8 cellular contexts compared by ENCODE assay signal in the genomic region with DNA sequence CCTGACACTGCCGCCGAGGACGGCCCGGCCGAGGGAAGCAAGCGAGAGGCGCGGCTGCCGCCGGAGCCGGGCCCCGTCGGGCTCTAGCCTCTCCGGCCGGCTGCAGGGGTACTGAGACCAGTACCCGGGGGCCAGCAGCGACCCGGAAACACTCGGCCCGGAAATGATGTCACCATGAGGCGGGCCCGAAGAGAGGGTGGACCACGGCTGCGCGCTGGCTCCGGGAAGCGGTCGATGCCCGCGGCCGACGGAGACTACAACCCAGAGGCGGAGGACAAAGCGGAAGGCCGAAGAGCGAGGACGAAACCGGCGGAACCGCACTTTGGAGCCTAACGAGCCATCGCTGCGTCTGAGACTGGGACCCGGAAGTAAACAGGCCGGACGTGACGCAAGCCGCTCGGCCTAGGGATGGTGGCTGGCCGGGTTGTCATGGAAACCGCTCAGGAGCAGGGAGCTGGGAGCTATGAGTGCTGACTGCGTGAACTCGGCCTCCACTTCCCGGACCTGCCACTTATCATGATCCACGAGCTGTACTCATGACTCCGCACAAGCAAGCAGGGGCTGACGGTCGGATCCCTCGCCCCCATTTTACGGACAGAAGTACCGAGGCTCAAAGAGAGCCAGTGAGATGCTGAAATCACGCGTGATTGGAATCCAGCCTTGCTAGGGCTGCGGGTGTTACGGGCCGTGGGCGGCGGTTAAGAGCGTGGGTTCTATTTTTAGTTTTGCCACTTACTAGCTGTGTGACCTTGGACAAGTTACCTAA. TPM values are rescaled to one million over a fixed set of nuclear protein-coding genes. Genes with fewer than 3 reads are reported as not detected.
A peak's percentile ranks its signal among the peaks of the same experiment; 100 is the strongest.
DNase-seq lines count a peak whose midpoint lies in the region; ATAC-seq and TF ChIP-seq lines count a peak whose summit lies in the region.

A gene with protein sequence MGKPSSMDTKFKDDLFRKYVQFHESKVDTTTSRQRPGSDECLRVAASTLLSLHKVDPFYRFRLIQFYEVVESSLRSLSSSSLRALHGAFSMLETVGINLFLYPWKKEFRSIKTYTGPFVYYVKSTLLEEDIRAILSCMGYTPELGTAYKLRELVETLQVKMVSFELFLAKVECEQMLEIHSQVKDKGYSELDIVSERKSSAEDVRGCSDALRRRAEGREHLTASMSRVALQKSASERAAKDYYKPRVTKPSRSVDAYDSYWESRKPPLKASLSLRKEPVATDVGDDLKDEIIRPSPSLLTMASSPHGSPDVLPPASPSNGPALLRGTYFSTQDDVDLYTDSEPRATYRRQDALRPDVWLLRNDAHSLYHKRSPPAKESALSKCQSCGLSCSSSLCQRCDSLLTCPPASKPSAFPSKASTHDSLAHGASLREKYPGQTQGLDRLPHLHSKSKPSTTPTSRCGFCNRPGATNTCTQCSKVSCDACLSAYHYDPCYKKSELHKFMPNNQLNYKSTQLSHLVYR (minus strand): TSS at position 150 of the 766 bp plus-strand sequence. CDS start 7,039 bp downstream, outside the sequence.

- no peak for TF ChIP-seq EP300 in upper lobe of left lung (IDR thresholded peaks at IDR 0.05)

- TF ChIP-seq CTCF in GM12875 (IDR thresholded peaks at IDR 0.05; ENCODE audit: borderline replicate concordance, insufficient read depth, low read depth, low read length) (no peak), heart right ventricle (IDR thresholded peaks at IDR 0.05) (no peak), upper lobe of left lung (IDR thresholded peaks at IDR 0.05) (no peak)

- ATAC-seq in HG02759 (IDR thresholded peaks at IDR 0.05; ENCODE audit: unreplicated experiment) (peak; percentile 88), heart right ventricle (peak; percentile 92 to 98 (median 96)), upper lobe of left lung (ENCODE audit: low FRiP score in 2 of 2) (peak; percentile 93 to 97)

- H3K27ac ChIP-seq in heart right ventricle = peak within 1 kb of the TSS; percentile 96 to 99 (median 99)
- peak within 1 kb of the TSS; percentile 96 to 99 (median 98) for H3K27ac ChIP-seq in upper lobe of left lung

- H3K4me1 ChIP-seq in adipocyte (ENCODE audit: control insufficient read depth, insufficient read depth, low read length) (peaks cover 21% of the 10 kb centered on the region), heart right ventricle (peaks cover 4 to 53% (median 48%) of the 10 kb centered on the region in 9 donors), upper lobe of left lung (peaks cover 20 to 43% (median 35%) of the 10 kb centered on the region in 4 donors)

- H3K36me3 ChIP-seq in adipocyte (ENCODE audit: control insufficient read depth, insufficient read depth, low read length, severe bottlenecking) = no peaks in the 10 kb centered on the region
- peaks cover 0 to 4% (median 0%) of the 10 kb centered on the region in 9 donors for H3K36me3 ChIP-seq in heart right ventricle
- no peaks in the 10 kb centered on the region for H3K36me3 ChIP-seq in upper lobe of left lung

- intact Hi-C loops in heart right ventricle (cut with DNase I) = loop anchor here in 1 of 10 donors (10.0 kb wide), 1 partner anchor 301 kb away; no protein-coding TSS in a partner anchor
- intact Hi-C loops in posterior cingulate gyrus (cut with DNase I) = no loop called here

- peak in 3 of 4 donors; percentile 63 to 84 (median 81) for TF ChIP-seq POLR2A in upper lobe of left lung (IDR thresholded peaks at IDR 0.05)

- H3K9ac ChIP-seq in adipocyte (ENCODE audit: low read length) = peak within 1 kb of the TSS; percentile 100

- DNase-seq in NCI-H1417 (lab: John Stamatoyannopoulos, UW) (peak; percentile 89 to 98 (median 97)), SW480 (ENCODE audit: low spot score) (peak; percentile 97), adipocyte (ENCODE audit: low read depth) (peak; percentile 99), heart right ventricle (peak; percentile 95 to 97), posterior cingulate gyrus (peak; percentile 92 to 99 (median 94)), upper lobe of left lung (peak; percentile 95 to 98)

- WGBS in heart right ventricle, 2 donors = 0% methylated on average over 69 of the region's 69 CpGs
- WGBS in upper lobe of left lung, 2 donors = 0 to 1% methylated on average over 19 to 23 of the region's 69 CpGs

- H3K9me3 ChIP-seq in adipocyte (ENCODE audit: control insufficient read depth, low read length) = no peaks in the 10 kb centered on the region
- H3K9me3 ChIP-seq in heart right ventricle = no peaks in the 10 kb centered on the region
- no peaks in the 10 kb centered on the region for H3K9me3 ChIP-seq in upper lobe of left lung

- H3K27me3 ChIP-seq in adipocyte (replicated peaks; ENCODE audit: control insufficient read depth, insufficient read depth, low read length) = no peaks in the 10 kb centered on the region
- no peaks in the 10 kb centered on the region for H3K27me3 ChIP-seq in heart right ventricle
- no peaks in the 10 kb centered on the region for H3K27me3 ChIP-seq in upper lobe of left lung

- H3K4me3 ChIP-seq in GM12875 (ENCODE audit: low read depth, low read length) = peak within 1 kb of the TSS; percentile 77
- H3K4me3 ChIP-seq in adipocyte (ENCODE audit: low read length) = peak within 1 kb of the TSS; percentile 96
- peak within 1 kb of the TSS; percentile 81 to 100 (median 98) for H3K4me3 ChIP-seq in heart right ventricle
- peak within 1 kb of the TSS; percentile 78 to 95 (median 84) for H3K4me3 ChIP-seq in upper lobe of left lung

RNA-seq across cellular contexts. Expression of the gene that starts here (rescaled TPM):
- 10 to 100 TPM in 1 of 10 donors, 1 to 10 TPM in 9; 5.2 to 11.8 (median 6.7) TPM for total RNA-seq in heart right ventricle
- polyA plus RNA-seq in heart right ventricle = 1 to 10 TPM; 4.8 to 5.0 TPM
- total RNA-seq in upper lobe of left lung = 1 to 10 TPM; 5.1 to 9.4 (median 6.4) TPM

Comparison
In these comparisons a context has a peak if more than half of its experiments do, and no peak if none do; other contexts are left out.
1. Peak in every context shown above with its lines: DNase-seq, ATAC-seq, H3K4me3 ChIP-seq and H3K27ac ChIP-seq.